Comparison of ENCODE assay signal across 8 cellular contexts in genomic region chr17:75771334-75772281, GRCh38. TPM values are rescaled to one million over a fixed set of nuclear protein-coding genes. Genes with fewer than 3 reads are reported as not detected.
DNase-seq lines count a peak whose midpoint lies in the region; ATAC-seq and TF ChIP-seq lines count a peak whose summit lies in the region.
"Had no signal": no experiment of that assay in that cellular context is flagged by ENCODE, and none has a peak within 500 bp of the region (broad histone marks: within the 10 kb centered on the region; RNA-seq: fewer than 3 reads in every experiment).

No MANE protein-coding gene starts in this region.

- H3K4ac ChIP-seq in neuronal stem cell (ENCODE audit: low read length): no peak overlapping the region

- H3K4me1 Mint-ChIP-seq in activated T-helper 2 cell treated with anti-CD3 and anti-CD28 coated beads, Interferon-gamma antibody, Interleukin-2, Interleukin-4, amounts not matched to agents 10 μg/mL and 5 μg/mL and 100 μg/mL, durations not matched to agents 14 hours and 24 hours and 36 hours (ENCODE audit: low read depth): peaks cover 6% of the 10 kb centered on the region

- no peak overlapping the region for H4K8ac ChIP-seq in neuronal stem cell (ENCODE audit: low read depth, low read length)

- H3K4me3 ChIP-seq in NT2/D1 (ENCODE audit: insufficient read length, low read depth) (no peak overlapping the region), coronary artery (no peak overlapping the region), neuronal stem cell (ENCODE audit: low read length in 2 of 2) (no peak overlapping the region)

- no peak overlapping the region for H3K27ac Mint-ChIP-seq in activated T-helper 2 cell treated with anti-CD3 and anti-CD28 coated beads, Interferon-gamma antibody, Interleukin-2, Interleukin-4, amounts not matched to agents 10 μg/mL and 5 μg/mL and 100 μg/mL, durations not matched to agents 14 hours and 24 hours and 36 hours
- H3K27ac Mint-ChIP-seq: activated CD8-positive, alpha-beta T cell treated with anti-CD3 and anti-CD28 coated beads, Interleukin-2, amount 10 ng/mL, durations not matched to agents 7 days and 5 days had no signal

- H2BK15ac ChIP-seq in neuronal stem cell (ENCODE audit: low read length): no peak overlapping the region

- H2BK5ac ChIP-seq in neuronal stem cell (ENCODE audit: low read length): no peak overlapping the region

- H3K4me1 ChIP-seq in NT2/D1 (ENCODE audit: insufficient read depth, insufficient read length) (peaks cover 8% of the 10 kb centered on the region), neuronal stem cell (ENCODE audit: control insufficient read depth in 2 of 2, insufficient read depth in 1 of 2, low read depth in 1 of 2, low read length in 2 of 2) (peaks cover 2 to 7% of the 10 kb centered on the region in 2 donors)

- peak overlapping the region; percentile 18 for H3K9ac ChIP-seq in NT2/D1 (ENCODE audit: insufficient read length, low read depth)
- no peak overlapping the region for H3K9ac ChIP-seq in neuronal stem cell (ENCODE audit: low read depth, low read length, poor library complexity)

- peaks cover 14% of the 10 kb centered on the region for H3K36me3 ChIP-seq in NT2/D1 (ENCODE audit: insufficient read depth, insufficient read length, low read length)
- H3K36me3 ChIP-seq in neuronal stem cell (replicated peaks in 1 of 2; ENCODE audit: control insufficient read depth in 2 of 2, insufficient read depth in 2 of 2, low read length in 2 of 2): peaks cover 5 to 20% of the 10 kb centered on the region in 2 donors

- H3K36me3 Mint-ChIP-seq in activated T-helper 2 cell treated with anti-CD3 and anti-CD28 coated beads, Interferon-gamma antibody, Interleukin-2, Interleukin-4, amounts not matched to agents 10 μg/mL and 5 μg/mL and 100 μg/mL, durations not matched to agents 14 hours and 24 hours and 36 hours (ENCODE audit: low read depth): peaks cover 13% of the 10 kb centered on the region

- TF ChIP-seq CTCF in coronary artery (IDR thresholded peaks at IDR 0.05): no peak

- peak; percentile 73 for DNase-seq in DMS53 (lab: John Stamatoyannopoulos, UW)
- DNase-seq in NT2/D1 (ENCODE audit: low read depth, low spot score): no peak
- peak; percentile 72 for DNase-seq in coronary artery (ENCODE audit: low spot score)
- DNase-seq in neuronal stem cell (ENCODE audit: low spot score): no peak
- no peak for DNase-seq in activated T-helper 2 cell treated with anti-CD3 and anti-CD28 coated beads, Interferon-gamma antibody, Interleukin-2, Interleukin-4, amounts not matched to agents 10 μg/mL and 5 μg/mL and 100 μg/mL, durations not matched to agents 14 hours and 24 hours and 36 hours (ENCODE audit: low spot score)
- no peak for DNase-seq in NCI-H345 (lab: John Stamatoyannopoulos, UW)
- DNase-seq: activated CD8-positive, alpha-beta T cell treated with anti-CD3 and anti-CD28 coated beads, Interleukin-2, amount 10 ng/mL, durations not matched to agents 7 days and 5 days had no signal

- no peaks in the 10 kb centered on the region for H3K9me3 ChIP-seq in NT2/D1 (ENCODE audit: insufficient read depth, low read length)
- H3K9me3 ChIP-seq in neuronal stem cell (replicated peaks in 1 of 2; ENCODE audit: control insufficient read depth in 2 of 2, insufficient read depth in 1 of 2, low read depth in 1 of 2, low read length in 2 of 2): no peaks in the 10 kb centered on the region

- intact Hi-C loops in activated T-helper 2 cell treated with anti-CD3 and anti-CD28 coated beads, Interferon-gamma antibody, Interleukin-2, Interleukin-4, amounts not matched to agents 10 μg/mL and 5 μg/mL and 100 μg/mL, durations not matched to agents 14 hours and 24 hours and 36 hours (cut with micrococcal nuclease): no loop called here

- no peaks in the 10 kb centered on the region for H3K79me1 ChIP-seq in neuronal stem cell (ENCODE audit: low read depth, low read length)

- H2AFZ ChIP-seq in neuronal stem cell (ENCODE audit: low read length): no peak overlapping the region

- H3K14ac ChIP-seq in neuronal stem cell (ENCODE audit: low read length): peak overlapping the region; percentile 39

- H3K4me3 Mint-ChIP-seq in activated T-helper 2 cell treated with anti-CD3 and anti-CD28 coated beads, Interferon-gamma antibody, Interleukin-2, Interleukin-4, amounts not matched to agents 10 μg/mL and 5 μg/mL and 100 μg/mL, durations not matched to agents 14 hours and 24 hours and 36 hours (ENCODE audit: low read depth): no peak overlapping the region
- H3K4me3 Mint-ChIP-seq: activated CD8-positive, alpha-beta T cell treated with anti-CD3 and anti-CD28 coated beads, Interleukin-2, amount 10 ng/mL, durations not matched to agents 7 days and 5 days had no signal

- no peaks in the 10 kb centered on the region for H3K27me3 ChIP-seq in NT2/D1 (ENCODE audit: insufficient read depth, insufficient read length)
- no peaks in the 10 kb centered on the region for H3K27me3 ChIP-seq in neuronal stem cell (ENCODE audit: control insufficient read depth in 3 of 3, insufficient read depth in 3 of 3, low read depth in 1 of 3, low read length in 3 of 3)

- no peak for ATAC-seq in esophagus mucosa
- ATAC-seq: activated CD8-positive, alpha-beta T cell treated with anti-CD3 and anti-CD28 coated beads, Interleukin-2, amount 10 ng/mL, durations not matched to agents 7 days and 5 days had no signal

- no peak overlapping the region for H3K18ac ChIP-seq in neuronal stem cell (ENCODE audit: low read length)

- H3K27me3 Mint-ChIP-seq in activated T-helper 2 cell treated with anti-CD3 and anti-CD28 coated beads, Interferon-gamma antibody, Interleukin-2, Interleukin-4, amounts not matched to agents 10 μg/mL and 5 μg/mL and 100 μg/mL, durations not matched to agents 14 hours and 24 hours and 36 hours (ENCODE audit: low read depth): peaks cover 3% of the 10 kb centered on the region

- no peak overlapping the region for H2BK12ac ChIP-seq in neuronal stem cell (ENCODE audit: low read length)

- H3K27ac ChIP-seq in coronary artery: no peak overlapping the region
- H3K27ac ChIP-seq in neuronal stem cell (replicated peaks; ENCODE audit: low read length): no peak overlapping the region

- H3K4me2 ChIP-seq in neuronal stem cell (ENCODE audit: insufficient read depth, low read length, poor library complexity, severe bottlenecking): no peak overlapping the region

- no peak overlapping the region for H3K23ac ChIP-seq in neuronal stem cell (ENCODE audit: low read depth, low read length, poor library complexity)

- no peak overlapping the region for H4K91ac ChIP-seq in neuronal stem cell (ENCODE audit: low read depth, low read length, poor library complexity)

- WGBS in neuronal stem cell (ENCODE audit: extremely low coverage in 2 of 2, insufficient read length in 2 of 2, insufficient replicate concordance in 1 of 2), 2 donors: no CpG with 5 or more reads among the region's 17 CpGs

- no peak overlapping the region for H2BK120ac ChIP-seq in neuronal stem cell (ENCODE audit: low read depth, low read length)

- H2AK5ac ChIP-seq in neuronal stem cell (ENCODE audit: low read depth, low read length): no peak overlapping the region

- no peaks in the 10 kb centered on the region for H3K9me3 Mint-ChIP-seq in activated T-helper 2 cell treated with anti-CD3 and anti-CD28 coated beads, Interferon-gamma antibody, Interleukin-2, Interleukin-4, amounts not matched to agents 10 μg/mL and 5 μg/mL and 100 μg/mL, durations not matched to agents 14 hours and 24 hours and 36 hours

RNA-seq across cellular contexts. Expression of gene GALK1, which starts 6.6 kb away (rescaled TPM):
- 20.1 TPM for polyA plus RNA-seq in neuronal stem cell (2013, experiment 1 of 2)
- polyA plus RNA-seq in neuronal stem cell (2013, experiment 2 of 2): 18.5 TPM
- total RNA-seq in activated T-helper 2 cell treated with anti-CD3 and anti-CD28 coated beads, Interferon-gamma antibody, Interleukin-2, Interleukin-4, amounts not matched to agents 10 μg/mL and 5 μg/mL and 100 μg/mL, durations not matched to agents 14 hours and 24 hours and 36 hours: 55.4 and 63.7 TPM in 2 replicates
- 29.1 TPM for total RNA-seq in esophagus mucosa

RNA-seq across cellular contexts. Expression of gene UNK, which starts 13.0 kb away (rescaled TPM):
- 25.1 TPM for polyA plus RNA-seq in neuronal stem cell (2013, experiment 1 of 2)
- 26.8 TPM for polyA plus RNA-seq in neuronal stem cell (2013, experiment 2 of 2)
- total RNA-seq in activated T-helper 2 cell treated with anti-CD3 and anti-CD28 coated beads, Interferon-gamma antibody, Interleukin-2, Interleukin-4, amounts not matched to agents 10 μg/mL and 5 μg/mL and 100 μg/mL, durations not matched to agents 14 hours and 24 hours and 36 hours: 26.8 and 30.1 TPM in 2 replicates
- 17.3 TPM for total RNA-seq in esophagus mucosa

RNA-seq across cellular contexts. Expression of gene ITGB4, which starts 50.3 kb away (rescaled TPM):
- polyA plus RNA-seq in neuronal stem cell (2013, experiment 1 of 2): 1.5 TPM
- 2.0 TPM for polyA plus RNA-seq in neuronal stem cell (2013, experiment 2 of 2)
- total RNA-seq in activated T-helper 2 cell treated with anti-CD3 and anti-CD28 coated beads, Interferon-gamma antibody, Interleukin-2, Interleukin-4, amounts not matched to agents 10 μg/mL and 5 μg/mL and 100 μg/mL, durations not matched to agents 14 hours and 24 hours and 36 hours: 1.3 and 2.0 TPM in 2 replicates
- 134 TPM for total RNA-seq in esophagus mucosa

Comparison
In these comparisons a context has a peak if more than half of its experiments do, and no peak if none do; other contexts are left out.
1. DNase-seq: peak in DMS53 (single experiment) and coronary artery (single experiment); none in NT2/D1 (single experiment), neuronal stem cell (single experiment), activated T-helper 2 cell treated with anti-CD3 and anti-CD28 coated beads, Interferon-gamma antibody, Interleukin-2, Interleukin-4, amounts not matched to agents 10 μg/mL and 5 μg/mL and 100 μg/mL, durations not matched to agents 14 hours and 24 hours and 36 hours (single experiment) and NCI-H345 (single experiment).
2. RNA of gene ITGB4, which starts 50.3 kb away (total RNA-seq): 134 TPM in esophagus mucosa (single experiment); 1.3 to 2.0 TPM in activated T-helper 2 cell treated with anti-CD3 and anti-CD28 coated beads, Interferon-gamma antibody, Interleukin-2, Interleukin-4, amounts not matched to agents 10 μg/mL and 5 μg/mL and 100 μg/mL, durations not matched to agents 14 hours and 24 hours and 36 hours; every median in the first group is over 10 times any median in the second.